Comparison of ENCODE assay signal across 8 cellular contexts in genomic region chr1:201385299-201385891, GRCh38. TPM values are rescaled to one million over a fixed set of nuclear protein-coding genes. Genes with fewer than 3 reads are reported as not detected.
DNase-seq lines count a peak whose midpoint lies in the region; ATAC-seq and TF ChIP-seq lines count a peak whose summit lies in the region.

No MANE protein-coding gene starts in this region.

- peaks cover 26% of the 10 kb centered on the region for H3K4me1 Mint-ChIP-seq in type B pancreatic cell (ENCODE audit: unreplicated experiment)

- DNase-seq in EL (peak; percentile 49), M059J (ENCODE audit: low read depth) (peak; percentile 47), SW480 (ENCODE audit: low spot score) (peak; percentile 68), cerebellum (ENCODE audit: low spot score) (peak; percentile 72), medulla oblongata (ENCODE audit: extremely low spot score) (peak; percentile 7), type B pancreatic cell (ENCODE audit: extremely low spot score, unreplicated experiment) (no peak), cerebellar nuclear complex (lab: John Stamatoyannopoulos, UW) (no peak)

- peak; percentile 87 for TF ChIP-seq CTCF in type B pancreatic cell (conservative IDR thresholded peaks at IDR 0.05)

- H3K9me3 Mint-ChIP-seq in type B pancreatic cell, result no peaks in the 10 kb centered on the region

- H3K36me3 Mint-ChIP-seq in type B pancreatic cell, result peaks cover 13% of the 10 kb centered on the region

- H3K4me3 Mint-ChIP-seq in type B pancreatic cell, result no peak overlapping the region

- peak overlapping the region; percentile 97 for H3K27ac Mint-ChIP-seq in type B pancreatic cell

- ATAC-seq in GM21423 (IDR thresholded peaks at IDR 0.05; ENCODE audit: unreplicated experiment), result peak; percentile 79

- H3K27me3 Mint-ChIP-seq in type B pancreatic cell, result no peaks in the 10 kb centered on the region

RNA-seq across cellular contexts. Expression of gene TNNT2, which starts 7.9 kb away (rescaled TPM):
- total RNA-seq in M059J (2014; rRNA removed; shearing (Covaris generic)), result not detected in 2 replicates
- not detected for total RNA-seq in cerebellum
- total RNA-seq in type B pancreatic cell (ENCODE audit: low replicate concordance), result 21.3 and 63.9 TPM in 2 replicates

RNA-seq across cellular contexts. Expression of gene LAD1, which starts 13.7 kb away (rescaled TPM):
- total RNA-seq in M059J (2014; rRNA removed; shearing (Covaris generic)), result 0.07 TPM in 1 of 2 replicates, not detected in the other
- total RNA-seq in cerebellum (not detected), type B pancreatic cell (ENCODE audit: low replicate concordance) (41.2 and 79.5 TPM in 2 replicates)

RNA-seq across cellular contexts. Expression of gene TNNI1, which starts 36.1 kb away (rescaled TPM):
- not detected in 2 replicates for total RNA-seq in M059J (2014; rRNA removed; shearing (Covaris generic))
- total RNA-seq in cerebellum (0.64 TPM), type B pancreatic cell (ENCODE audit: low replicate concordance) (0.12 and 6.1 TPM in 2 replicates)

Comparison
In these comparisons a context has a peak if more than half of its experiments do, and no peak if none do; other contexts are left out.
1. DNase-seq: peak in EL (single experiment), M059J (single experiment), SW480 (single experiment), cerebellum (single experiment) and medulla oblongata (single experiment); none in type B pancreatic cell (single experiment) and cerebellar nuclear complex (0 of 2).
2. RNA of gene TNNT2, which starts 7.9 kb away (total RNA-seq): 21.3 to 63.9 TPM in type B pancreatic cell; not detected in M059J and not detected in cerebellum (single experiment); every median in the first group is over 10 times any median in the second.
3. RNA of gene LAD1, which starts 13.7 kb away (total RNA-seq): 41.2 to 79.5 TPM in type B pancreatic cell; not detected in cerebellum (single experiment) and 0.07 TPM in M059J; every median in the first group is over 10 times any median in the second.